18 cellular contexts compared by ENCODE assay signal in the genomic region with DNA sequence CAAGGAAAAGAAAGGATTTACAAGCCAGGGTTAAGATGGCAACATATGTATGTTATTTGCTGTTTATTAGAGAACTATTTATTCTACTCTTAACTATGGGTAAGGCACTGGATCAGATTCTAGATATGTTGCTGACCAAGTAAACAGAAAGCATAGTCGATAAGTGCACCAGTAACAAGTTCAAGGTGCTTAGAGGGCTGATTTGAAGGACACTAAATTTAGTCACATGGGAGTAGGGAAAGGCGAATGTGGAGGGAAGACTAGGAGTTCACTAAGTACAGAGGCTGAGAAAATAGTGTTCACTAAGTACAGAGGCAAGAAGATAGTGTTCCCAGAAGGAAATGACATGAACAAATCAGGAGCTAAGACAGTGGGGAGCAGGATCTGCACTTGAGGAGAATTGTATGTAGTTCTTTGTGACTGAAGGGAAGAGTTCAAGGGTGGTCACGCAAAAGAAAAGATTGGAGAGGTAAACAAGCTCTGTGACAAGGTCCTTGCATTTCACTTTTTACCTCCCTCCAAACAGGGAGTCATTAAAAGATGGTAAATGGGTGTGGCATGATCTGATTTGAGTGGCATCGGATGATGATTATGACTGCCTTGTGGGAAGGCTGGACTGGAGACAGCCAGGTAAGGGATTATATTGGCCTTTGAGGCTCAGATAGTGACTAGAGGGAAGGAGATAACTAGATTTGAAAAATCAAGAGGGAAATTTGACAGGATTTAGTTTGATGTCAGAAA. TPM values are rescaled to one million over a fixed set of nuclear protein-coding genes. Genes with fewer than 3 reads are reported as not detected.
DNase-seq lines count a peak whose midpoint lies in the region; ATAC-seq and TF ChIP-seq lines count a peak whose summit lies in the region.
"Had no signal": no experiment of that assay in that cellular context is flagged by ENCODE, and none has a peak within 500 bp of the region (broad histone marks: within the 10 kb centered on the region; RNA-seq: fewer than 3 reads in every experiment).

No MANE protein-coding gene starts in this region.

- peaks cover 26% of the 10 kb centered on the region for H3K4me1 Mint-ChIP-seq in T-helper 17 cell
- H3K4me1 Mint-ChIP-seq in type B pancreatic cell (ENCODE audit: unreplicated experiment) = no peaks in the 10 kb centered on the region
- H3K4me1 Mint-ChIP-seq in Caco-2 (ENCODE audit: low read depth, unreplicated experiment) = no peaks in the 10 kb centered on the region
- H3K4me1 Mint-ChIP-seq: nephron had no signal

- no peak overlapping the region for H3K4me2 ChIP-seq in hepatocyte

- ATAC-seq in right cardiac atrium (no peak), T-helper 17 cell (no peak)

- no peak overlapping the region for H2AFZ ChIP-seq in hepatocyte

- intact Hi-C loops in left ventricle myocardium inferior (cut with micrococcal nuclease) (no loop called here), right cardiac atrium (cut with DNase I) (no loop called here), Caco-2 (cut with micrococcal nuclease; ENCODE audit: unreplicated experiment) (loop anchor here (5.0 kb wide), 1 partner anchor 84 kb away; the partner anchor contains the start of gene RDM1)

- H3K4me3 ChIP-seq in left ventricle myocardium inferior (no peak overlapping the region), right cardiac atrium (ENCODE audit: low read length) (no peak overlapping the region), hepatocyte (no peak overlapping the region), Caco-2 (ENCODE audit: low read depth, low read length) (no peak overlapping the region)

- H3K27me3 ChIP-seq in left ventricle myocardium inferior (ENCODE audit: low read depth) = no peaks in the 10 kb centered on the region
- H3K27me3 ChIP-seq in right cardiac atrium (ENCODE audit: control insufficient read depth, insufficient read depth) = no peaks in the 10 kb centered on the region
- no peaks in the 10 kb centered on the region for H3K27me3 ChIP-seq in hepatocyte
- no peaks in the 10 kb centered on the region for H3K27me3 ChIP-seq in Caco-2 (replicated peaks; ENCODE audit: control insufficient read depth, insufficient read depth, low read length)
- H3K27me3 ChIP-seq: brain microvascular endothelial cell had no signal

- peaks cover 33% of the 10 kb centered on the region for H3K36me3 Mint-ChIP-seq in T-helper 17 cell (ENCODE audit: low read depth)
- peaks cover 37% of the 10 kb centered on the region for H3K36me3 Mint-ChIP-seq in type B pancreatic cell
- peaks cover 81% of the 10 kb centered on the region for H3K36me3 Mint-ChIP-seq in Caco-2 (ENCODE audit: insufficient read depth, unreplicated experiment)

- 77% methylated on average over 4 of the region's 4 CpGs for WGBS in right cardiac atrium
- 70% methylated on average over 4 of the region's 4 CpGs for WGBS in hepatocyte (ENCODE audit: low lambda C conversion rate, missing lambda C conversion rate)

- H3K4me3 Mint-ChIP-seq in T-helper 17 cell (no peak overlapping the region), type B pancreatic cell (no peak overlapping the region), Caco-2 (ENCODE audit: unreplicated experiment) (no peak overlapping the region)
- H3K4me3 Mint-ChIP-seq: nephron had no signal

- POLR2A ChIA-PET in Caco-2 (lab: Charles Lee) = interaction anchor here (0.6 kb wide), 1 partner anchor 10 kb away, joined by 3 read pairs; no protein-coding TSS in a partner anchor

- no peaks in the 10 kb centered on the region for H3K9me2 ChIP-seq in hepatocyte (replicated peaks; ENCODE audit: insufficient read depth)

- TF ChIP-seq CTCF in left ventricle myocardium inferior (IDR thresholded peaks at IDR 0.05; ENCODE audit: borderline replicate concordance) (no peak), hepatocyte (IDR thresholded peaks at IDR 0.05; ENCODE audit: poor library complexity) (no peak), type B pancreatic cell (conservative IDR thresholded peaks at IDR 0.05) (no peak), Caco-2 (IDR thresholded peaks at IDR 0.05; ENCODE audit: insufficient read depth in 1 of 2, low read depth in 1 of 2, low read length in 1 of 2, severe bottlenecking in 1 of 2, unreplicated experiment in 1 of 2) (no peak)

- H3K36me3 ChIP-seq in left ventricle myocardium inferior (peaks cover 48% of the 10 kb centered on the region), hepatocyte (replicated peaks; ENCODE audit: insufficient read depth, low read depth) (no peaks in the 10 kb centered on the region), Caco-2 (ENCODE audit: control insufficient read depth, insufficient read depth, low read length) (peaks cover 7% of the 10 kb centered on the region)

- no peaks in the 10 kb centered on the region for H3K27me3 Mint-ChIP-seq in T-helper 17 cell
- H3K27me3 Mint-ChIP-seq in type B pancreatic cell = no peaks in the 10 kb centered on the region
- H3K27me3 Mint-ChIP-seq in Caco-2 (ENCODE audit: insufficient read depth, unreplicated experiment) = no peaks in the 10 kb centered on the region

- peak overlapping the region; percentile 1 for H3K27ac ChIP-seq in left ventricle myocardium inferior (replicated peaks)
- H3K27ac ChIP-seq in right cardiac atrium (ENCODE audit: low read length) = no peak overlapping the region
- H3K27ac ChIP-seq in hepatocyte = peak overlapping the region; percentile 1
- H3K27ac ChIP-seq: brain microvascular endothelial cell had no signal

- H3K9me3 Mint-ChIP-seq in type B pancreatic cell = no peaks in the 10 kb centered on the region
- H3K9me3 Mint-ChIP-seq in Caco-2 (ENCODE audit: unreplicated experiment) = no peaks in the 10 kb centered on the region
- H3K9me3 Mint-ChIP-seq: nephron had no signal

- CTCF ChIA-PET in Caco-2 (lab: Charles Lee) = interaction anchor here (0.6 to 1.2 kb wide), 4 partner anchors 53 to 152 kb away, joined by 3 to 4 read pairs (median 4); partner anchors contain the start of gene LYZL6

- DNase-seq in left ventricle myocardium inferior (no peak), right cardiac atrium (no peak), T-helper 17 cell (no peak), hepatocyte (ENCODE audit: low spot score) (no peak), type B pancreatic cell (ENCODE audit: extremely low spot score, unreplicated experiment) (no peak), NCI-H1105 treated with DMSO at 0.1 percent for 48 hours (lab: John Stamatoyannopoulos, UW) (no peak), Caco-2 (no peak)
- no peak for DNase-seq in stimulated activated CD4-positive, alpha-beta T cell treated with anti-CD3 and anti-CD28 coated beads, Interleukin-12 subunit alpha, Interleukin-12 subunit beta, amount 100 ng/mL, for 4 hours
- DNase-seq: activated CD8-positive, alpha-beta memory T cell treated with anti-CD3 and anti-CD28 coated beads for 24 hours; activated gamma-delta T cell treated with Interleukin-2 at 50 U/mL for 16 hours; brain microvascular endothelial cell; DMS 273 treated with DMSO at 0.1 percent for 48 hours; NCI-H1048; NCI-H2171; NK-92 treated with Interleukin-12 subunit alpha and Interleukin-12 subunit beta, amount 100 ng/mL, for 24 hours had no signal

- no TSS peak for BruUV-seq in Caco-2 (replicated peaks; lab: Mats Ljungman, UMichigan)

- peaks cover 4% of the 10 kb centered on the region for H4K20me1 ChIP-seq in hepatocyte (ENCODE audit: insufficient read depth, poor library complexity, severe bottlenecking)

- H3K79me2 ChIP-seq in hepatocyte = peaks cover 11% of the 10 kb centered on the region

- H3K4me1 ChIP-seq in left ventricle myocardium inferior (peaks cover 15% of the 10 kb centered on the region), right cardiac atrium (ENCODE audit: control insufficient read depth, insufficient read depth, low read length) (no peaks in the 10 kb centered on the region), hepatocyte (ENCODE audit: insufficient read depth) (peaks cover 5% of the 10 kb centered on the region), Caco-2 (no peaks in the 10 kb centered on the region)

- H3K9me3 ChIP-seq in left ventricle myocardium inferior (replicated peaks) (no peaks in the 10 kb centered on the region), right cardiac atrium (ENCODE audit: control insufficient read depth, low read length) (no peaks in the 10 kb centered on the region), T-helper 17 cell (ENCODE audit: control insufficient read depth, low read length, poor library complexity, severe bottlenecking) (no peaks in the 10 kb centered on the region), hepatocyte (ENCODE audit: low read depth) (no peaks in the 10 kb centered on the region), Caco-2 (no peaks in the 10 kb centered on the region)

- H3K27ac Mint-ChIP-seq in T-helper 17 cell = peak overlapping the region; percentile 59
- peak overlapping the region; percentile 48 for H3K27ac Mint-ChIP-seq in type B pancreatic cell
- no peak overlapping the region for H3K27ac Mint-ChIP-seq in Caco-2 (ENCODE audit: unreplicated experiment)

RNA-seq across cellular contexts. Expression of gene HEATR9, which starts 20.9 kb away (rescaled TPM):
- not detected for total RNA-seq in left ventricle myocardium inferior
- not detected for total RNA-seq in right cardiac atrium
- not detected for polyA plus RNA-seq in right cardiac atrium
- under 1 TPM in 1 of 2 donors, not detected in 1; 0.50 TPM for total RNA-seq in T-helper 17 cell
- not detected in 2 replicates for total RNA-seq in hepatocyte
- polyA plus RNA-seq in hepatocyte = not detected in 2 replicates
- not detected in 2 replicates for total RNA-seq in type B pancreatic cell (ENCODE audit: low replicate concordance)
- total RNA-seq in Caco-2 (2022) = not detected in 2 replicates
- total RNA-seq: subcutaneous adipose tissue had no signal
- polyA plus RNA-seq: liver had no signal

RNA-seq across cellular contexts. Expression of gene CCL5, which starts 32.4 kb away (rescaled TPM):
- 0.60 TPM for total RNA-seq in left ventricle myocardium inferior
- 1 to 10 TPM; 1.2 to 3.3 (median 2.3) TPM for total RNA-seq in right cardiac atrium
- 1.6 TPM for polyA plus RNA-seq in right cardiac atrium
- total RNA-seq in T-helper 17 cell = 100 to 1,000 TPM in 1 of 2 donors, 10 to 100 TPM in 1; 15.6 to 202 TPM
- 0.72 and 1.4 TPM in 2 replicates for total RNA-seq in hepatocyte
- 0.54 and 1.1 TPM in 2 replicates for polyA plus RNA-seq in hepatocyte
- total RNA-seq in type B pancreatic cell (ENCODE audit: low replicate concordance) = 1.1 TPM in 1 of 2 replicates, not detected in the other
- total RNA-seq in Caco-2 (2022) = not detected in 2 replicates

RNA-seq across cellular contexts. Expression of gene TAF15, which starts 38.5 kb away (rescaled TPM):
- total RNA-seq in left ventricle myocardium inferior (113 TPM), right cardiac atrium (100 to 1,000 TPM in 3 of 4 donors, 10 to 100 TPM in 1; 96.5 to 125 (median 106) TPM), T-helper 17 cell (100 to 1,000 TPM; 153 to 165 TPM), hepatocyte (36.1 and 48.2 TPM in 2 replicates), type B pancreatic cell (ENCODE audit: low replicate concordance) (173 and 223 TPM in 2 replicates), Caco-2 (2022) (335 and 350 TPM in 2 replicates)
- polyA plus RNA-seq in right cardiac atrium (86.3 TPM), hepatocyte (14.8 and 15.7 TPM in 2 replicates)

RNA-seq across cellular contexts. Expression of gene MMP28, which starts 52.4 kb away (rescaled TPM):
- total RNA-seq in left ventricle myocardium inferior (3.0 TPM), right cardiac atrium (1 to 10 TPM; 4.6 to 5.8 (median 5.4) TPM), T-helper 17 cell (under 1 TPM in 1 of 2 donors, not detected in 1; 0.44 TPM), hepatocyte (11.2 and 18.0 TPM in 2 replicates), type B pancreatic cell (ENCODE audit: low replicate concordance) (0.97 and 1.8 TPM in 2 replicates), Caco-2 (2022) (not detected in 2 replicates)
- polyA plus RNA-seq in right cardiac atrium (9.2 TPM), hepatocyte (10.8 and 12.0 TPM in 2 replicates)
